28 cellular contexts compared by ENCODE assay signal in genomic region chr14:79820866-79821535, GRCh38.
A peak's percentile ranks its signal among the peaks of the same experiment; 100 is the strongest.
DNase-seq lines count a peak whose midpoint lies in the region; ATAC-seq, FAIRE-seq and TF ChIP-seq lines count a peak whose summit lies in the region.
"Had no signal": no experiment of that assay in that cellular context is flagged by ENCODE, and none has a peak within 500 bp of the region (broad histone marks: within the 10 kb centered on the region; RNA-seq: fewer than 3 reads in every experiment).

No MANE protein-coding gene starts in this region.

- ATAC-seq in right cardiac atrium: no peak
- no peak for ATAC-seq in GM19395 (IDR thresholded peaks at IDR 0.05; ENCODE audit: unreplicated experiment)
- ATAC-seq: Right ventricle myocardium inferior; stimulated activated effector memory CD8-positive, alpha-beta T cell treated with anti-CD3 and anti-CD28 coated beads, Interleukin-12 subunit alpha, Interleukin-12 subunit beta, amount 100 ng/mL, for 72 hours had no signal

- no peak overlapping the region for H3K4me2 ChIP-seq in Loucy (ENCODE audit: low read depth, low read length, poor library complexity, severe bottlenecking)

- H3K9ac ChIP-seq in Loucy (ENCODE audit: low read depth, low read length, poor library complexity, severe bottlenecking): no peak overlapping the region

- H3K9me2 ChIP-seq in Loucy (replicated peaks; ENCODE audit: low read depth, low read length): no peaks in the 10 kb centered on the region

- peaks cover 11% of the 10 kb centered on the region for H3K4me1 ChIP-seq in Loucy (ENCODE audit: insufficient read depth, low read length, poor library complexity, severe bottlenecking)
- H3K4me1 ChIP-seq in right cardiac atrium (ENCODE audit: control insufficient read depth, insufficient read depth, low read length): no peaks in the 10 kb centered on the region
- no peaks in the 10 kb centered on the region for H3K4me1 ChIP-seq in testis
- H3K4me1 ChIP-seq: uterus had no signal

- no peak overlapping the region for H3K4me3 ChIP-seq in H7 (ENCODE audit: insufficient read depth, low read depth, low read length)
- H3K4me3 ChIP-seq in Loucy (ENCODE audit: low read length, poor library complexity, severe bottlenecking): no peak overlapping the region
- no peak overlapping the region for H3K4me3 ChIP-seq in right cardiac atrium (ENCODE audit: low read length)
- no peak overlapping the region for H3K4me3 ChIP-seq in testis
- H3K4me3 ChIP-seq: lung, sigmoid colon, uterus had no signal

- H3K27ac ChIP-seq in right cardiac atrium (ENCODE audit: low read length) (no peak overlapping the region), testis (no peak overlapping the region)
- H3K27ac ChIP-seq: neutrophil, sigmoid colon, uterus, VCaP had no signal

- peaks cover 5% of the 10 kb centered on the region for H3K9me3 Mint-ChIP-seq in neural crest cell
- H3K9me3 Mint-ChIP-seq: activated CD4-positive, alpha-beta T cell treated with anti-CD3 and anti-CD28 coated beads, Interleukin-2, amount 10 ng/mL, durations not matched to agents 24 days and 14 days; activated naive CD4-positive, alpha-beta T cell treated with anti-CD3 and anti-CD28 coated beads for 36 hours had no signal

- H3K4me1 Mint-ChIP-seq in neural crest cell: peaks cover 42% of the 10 kb centered on the region
- H3K4me1 Mint-ChIP-seq: activated CD4-positive, alpha-beta T cell treated with anti-CD3 and anti-CD28 coated beads, Interleukin-2, amount 10 ng/mL, durations not matched to agents 24 days and 14 days; stimulated activated effector memory CD8-positive, alpha-beta T cell treated with anti-CD3 and anti-CD28 coated beads, Interleukin-12 subunit alpha, Interleukin-12 subunit beta, amount 100 ng/mL, for 72 hours had no signal

- no peaks in the 10 kb centered on the region for H4K20me1 ChIP-seq in Loucy (ENCODE audit: insufficient read depth, low read length, poor library complexity, severe bottlenecking)

- DNase-seq in H7 (peak; percentile 6), neural crest cell (ENCODE audit: low read depth, low spot score) (no peak), right cardiac atrium (no peak), testis (no peak)
- DNase-seq: activated CD4-positive, alpha-beta T cell treated with anti-CD3 and anti-CD28 coated beads, Interleukin-2, amount 10 ng/mL, durations not matched to agents 24 days and 14 days; activated naive CD4-positive, alpha-beta T cell treated with anti-CD3 and anti-CD28 coated beads for 36 hours; Calu3; DND-41; effector CD8-positive, alpha-beta T cell; Karpas-422; NCI-H187; NCI-H345; NCI-H774; OCI-M1; sigmoid colon; stimulated activated CD4-positive, alpha-beta T cell treated with anti-CD3 and anti-CD28 coated beads, Interleukin-4, amount 100 ng/mL, for 24 hours; T-helper 9 cell; uterus had no signal

- H3F3A ChIP-seq in Loucy (ENCODE audit: low read depth): no peaks in the 10 kb centered on the region

- H3K79me2 ChIP-seq in Loucy (ENCODE audit: insufficient read depth, low read length): no peaks in the 10 kb centered on the region

- 52% methylated on average over 1 of the region's 1 CpG for WGBS in right cardiac atrium
- WGBS in testis, 2 donors: 45 to 60% methylated on average over 1 of the region's 1 CpG

- FAIRE-seq in endometrium (lab: Jason Lieb, UNC): peak; percentile 98
- FAIRE-seq: GM19239 had no signal

- intact Hi-C loops in right cardiac atrium (cut with DNase I): no loop called here
- intact Hi-C loops in testis (cut with DNase I; ENCODE audit: low total_unique reads): no loop called here

- H3K9me3 ChIP-seq in Loucy (ENCODE audit: insufficient read depth, low read depth, low read length) (no peaks in the 10 kb centered on the region), right cardiac atrium (ENCODE audit: control insufficient read depth, low read length) (no peaks in the 10 kb centered on the region), testis (no peaks in the 10 kb centered on the region)
- H3K9me3 ChIP-seq: neutrophil, sigmoid colon, uterus had no signal

- no peak for TF ChIP-seq POLR2A in testis (IDR thresholded peaks at IDR 0.05)

- H3K36me3 ChIP-seq in H7 (replicated peaks; ENCODE audit: control insufficient read depth, insufficient read depth, low read length) (no peaks in the 10 kb centered on the region), Loucy (ENCODE audit: insufficient read depth, low read length) (no peaks in the 10 kb centered on the region), testis (ENCODE audit: low read depth, missing control alignments) (no peaks in the 10 kb centered on the region)
- H3K36me3 ChIP-seq: neutrophil, sigmoid colon, uterus had no signal

- no peak overlapping the region for H3K4me3 Mint-ChIP-seq in neural crest cell
- H3K4me3 Mint-ChIP-seq: activated CD4-positive, alpha-beta T cell treated with anti-CD3 and anti-CD28 coated beads, Interleukin-2, amount 10 ng/mL, durations not matched to agents 24 days and 14 days; activated naive CD4-positive, alpha-beta T cell treated with anti-CD3 and anti-CD28 coated beads for 36 hours; stimulated activated effector memory CD8-positive, alpha-beta T cell treated with anti-CD3 and anti-CD28 coated beads, Interleukin-12 subunit alpha, Interleukin-12 subunit beta, amount 100 ng/mL, for 72 hours had no signal

- H2AFZ ChIP-seq in Loucy (ENCODE audit: low read length): peak overlapping the region; percentile 53; the same call in 1 of the 2 replicates

- H3K27ac Mint-ChIP-seq in neural crest cell (ENCODE audit: unreplicated experiment): peak overlapping the region; percentile 13
- H3K27ac Mint-ChIP-seq: activated CD4-positive, alpha-beta T cell treated with anti-CD3 and anti-CD28 coated beads, Interleukin-2, amount 10 ng/mL, durations not matched to agents 24 days and 14 days; activated naive CD4-positive, alpha-beta T cell treated with anti-CD3 and anti-CD28 coated beads for 36 hours; progenitor cell of endocrine pancreas; stimulated activated effector memory CD8-positive, alpha-beta T cell treated with anti-CD3 and anti-CD28 coated beads, Interleukin-12 subunit alpha, Interleukin-12 subunit beta, amount 100 ng/mL, for 72 hours had no signal

- H3K27me3 Mint-ChIP-seq in neural crest cell (ENCODE audit: low read depth): no peaks in the 10 kb centered on the region
- H3K27me3 Mint-ChIP-seq: activated CD4-positive, alpha-beta T cell treated with anti-CD3 and anti-CD28 coated beads, Interleukin-2, amount 10 ng/mL, durations not matched to agents 24 days and 14 days; progenitor cell of endocrine pancreas had no signal

- TF ChIP-seq CTCF in Loucy (conservative IDR thresholded peaks at IDR 0.05; ENCODE audit: low read length): no peak
- TF ChIP-seq CTCF in neural crest cell (conservative IDR thresholded peaks at IDR 0.05): no peak
- no peak for TF ChIP-seq CTCF in testis (IDR thresholded peaks at IDR 0.05)

- H3K27me3 ChIP-seq in H7 (ENCODE audit: control insufficient read depth, insufficient read depth, low read length) (no peaks in the 10 kb centered on the region), Loucy (ENCODE audit: insufficient read depth, low read length, poor library complexity, severe bottlenecking) (no peaks in the 10 kb centered on the region), right cardiac atrium (ENCODE audit: control insufficient read depth, insufficient read depth) (no peaks in the 10 kb centered on the region), testis (no peaks in the 10 kb centered on the region)
- H3K27me3 ChIP-seq: neutrophil, sigmoid colon, uterus had no signal

- no peaks in the 10 kb centered on the region for H3K36me3 Mint-ChIP-seq in neural crest cell (ENCODE audit: low read depth)
- H3K36me3 Mint-ChIP-seq: stimulated activated effector memory CD8-positive, alpha-beta T cell treated with anti-CD3 and anti-CD28 coated beads, Interleukin-12 subunit alpha, Interleukin-12 subunit beta, amount 100 ng/mL, for 72 hours had no signal
